Comparison of ENCODE assay signal across 8 cellular contexts in genomic region chr19:45771331-45771933, GRCh38. TPM values are rescaled to one million over a fixed set of nuclear protein-coding genes. Genes with fewer than 3 reads are reported as not detected.
A peak's percentile ranks its signal among the peaks of the same experiment; 100 is the strongest.
DNase-seq lines count a peak whose midpoint lies in the region; ATAC-seq and TF ChIP-seq lines count a peak whose summit lies in the region.

No MANE protein-coding gene starts in this region.

- no peak for ATAC-seq in upper lobe of left lung (ENCODE audit: low FRiP score in 2 of 2)

- H3K9me3 ChIP-seq in mucosa of rectum (ENCODE audit: control insufficient read depth in 2 of 2, low read length in 2 of 2) (no peaks in the 10 kb centered on the region), upper lobe of left lung (no peaks in the 10 kb centered on the region)

- WGBS in upper lobe of left lung, 2 donors: 89% methylated on average over 14 to 46 of the region's 46 CpGs

- TF ChIP-seq POLR2A in upper lobe of left lung (IDR thresholded peaks at IDR 0.05): no peak

- H3K27me3 Mint-ChIP-seq in activated naive CD4-positive, alpha-beta T cell treated with anti-CD3 and anti-CD28 coated beads for 36 hours (ENCODE audit: low read depth): peaks cover 11% of the 10 kb centered on the region

- H3K27me3 ChIP-seq in mucosa of rectum (ENCODE audit: control insufficient read depth in 2 of 2, insufficient read depth in 2 of 2, low read length in 2 of 2): no peaks in the 10 kb centered on the region
- peaks cover 0 to 3% (median 1%) of the 10 kb centered on the region in 4 donors for H3K27me3 ChIP-seq in upper lobe of left lung

- peaks cover 10% of the 10 kb centered on the region for H3K4me1 Mint-ChIP-seq in activated naive CD4-positive, alpha-beta T cell treated with anti-CD3 and anti-CD28 coated beads for 36 hours (ENCODE audit: low read depth)

- H3K27ac Mint-ChIP-seq in activated naive CD4-positive, alpha-beta T cell treated with anti-CD3 and anti-CD28 coated beads for 36 hours: no peak overlapping the region

- peak overlapping the region; percentile 72 to 75 for H3K9ac ChIP-seq in mucosa of rectum (ENCODE audit: low read depth in 1 of 2, low read length in 2 of 2)

- no peaks in the 10 kb centered on the region for H3K36me3 Mint-ChIP-seq in activated naive CD4-positive, alpha-beta T cell treated with anti-CD3 and anti-CD28 coated beads for 36 hours (ENCODE audit: low read depth)

- TF ChIP-seq CTCF in upper lobe of left lung (IDR thresholded peaks at IDR 0.05): no peak

- peaks cover 14 to 30% of the 10 kb centered on the region in 2 donors for H3K4me1 ChIP-seq in mucosa of rectum (ENCODE audit: control insufficient read depth in 2 of 2, insufficient read depth in 2 of 2, low read length in 2 of 2)
- peaks cover 19 to 47% (median 28%) of the 10 kb centered on the region in 4 donors for H3K4me1 ChIP-seq in upper lobe of left lung

- H3K9me3 Mint-ChIP-seq in activated naive CD4-positive, alpha-beta T cell treated with anti-CD3 and anti-CD28 coated beads for 36 hours: no peaks in the 10 kb centered on the region

- no peaks in the 10 kb centered on the region for H3K36me3 ChIP-seq in mucosa of rectum (ENCODE audit: control insufficient read depth in 2 of 2, insufficient read depth in 2 of 2, low read length in 2 of 2)
- H3K36me3 ChIP-seq in upper lobe of left lung: peaks cover 0 to 18% (median 5%) of the 10 kb centered on the region in 4 donors

- intact Hi-C loops in activated naive CD4-positive, alpha-beta T cell treated with anti-CD3 and anti-CD28 coated beads for 36 hours (cut with micrococcal nuclease): no loop called here

- TF ChIP-seq EP300 in upper lobe of left lung (IDR thresholded peaks at IDR 0.05): no peak

- CTCF ChIA-PET in activated naive CD4-positive, alpha-beta T cell treated with anti-CD3 and anti-CD28 coated beads for 36 hours (lab: Charles Lee): interaction anchor here (0.5 to 6.1 kb wide), 6 partner anchors 8 to 1635 kb away, joined by 3 to 127 read pairs (median 7); no protein-coding TSS in a partner anchor

- peak overlapping the region; percentile 81 for H3K4me3 Mint-ChIP-seq in activated naive CD4-positive, alpha-beta T cell treated with anti-CD3 and anti-CD28 coated beads for 36 hours

- H3K27ac ChIP-seq in cingulate gyrus (ENCODE audit: low read depth, low read length) (peak overlapping the region; percentile 96), mucosa of rectum (ENCODE audit: low read depth in 2 of 2, low read length in 2 of 2) (peak overlapping the region in 1 of 2 donors; percentile 97), upper lobe of left lung (peak overlapping the region in 3 of 4 donors; percentile 95 to 97 (median 95))

- no peak for DNase-seq in activated naive CD4-positive, alpha-beta T cell treated with anti-CD3 and anti-CD28 coated beads for 36 hours
- DNase-seq in activated naive CD4-positive, alpha-beta T cell (lab: John Stamatoyannopoulos, UW): no peak
- DNase-seq in upper lobe of left lung (peak in 1 of 2 donors; percentile 89), SIG-M5 treated with dmso at 0.1 percent for 504 hours (lab: John Stamatoyannopoulos, UW; ENCODE audit: unreplicated experiment) (no peak), NCI-H82 treated with DMSO at 0.1 percent for 48 hours (lab: John Stamatoyannopoulos, UW; ENCODE audit: unreplicated experiment) (no peak)
- DNase-seq in activated T-cell treated with anti-CD3 and anti-CD28 coated beads, Interleukin-2, amount 50 U/mL, for 1 hour: no peak

- H3K4me3 ChIP-seq in mucosa of rectum (ENCODE audit: low read length in 2 of 2) (peak overlapping the region; percentile 58 to 67), upper lobe of left lung (no peak overlapping the region)

RNA-seq across cellular contexts. Expression of gene SIX5, which starts 2.4 kb away (rescaled TPM):
- total RNA-seq in activated naive CD4-positive, alpha-beta T cell treated with anti-CD3 and anti-CD28 coated beads for 36 hours: 1 to 10 TPM; 1.8 to 2.2 TPM
- 10 to 100 TPM in 4 of 6 donors, 1 to 10 TPM in 2; 6.2 to 36.7 (median 17.8) TPM for total RNA-seq in upper lobe of left lung

RNA-seq across cellular contexts. Expression of gene DMPK, which starts 10.9 kb away (rescaled TPM):
- total RNA-seq in activated naive CD4-positive, alpha-beta T cell treated with anti-CD3 and anti-CD28 coated beads for 36 hours: 1 to 10 TPM; 6.1 TPM
- 100 to 1,000 TPM in 1 of 6 donors, 10 to 100 TPM in 5; 24.2 to 192 (median 43.8) TPM for total RNA-seq in upper lobe of left lung

RNA-seq across cellular contexts. Expression of gene DMWD, which starts 21.2 kb away (rescaled TPM):
- 10 to 100 TPM; 28.6 to 29.1 TPM for total RNA-seq in activated naive CD4-positive, alpha-beta T cell treated with anti-CD3 and anti-CD28 coated beads for 36 hours
- 100 to 1,000 TPM in 1 of 6 donors, 10 to 100 TPM in 5; 29.4 to 109 (median 57.4) TPM for total RNA-seq in upper lobe of left lung

RNA-seq across cellular contexts. Expression of gene MEIOSIN, which starts 38.2 kb away (rescaled TPM):
- total RNA-seq in activated naive CD4-positive, alpha-beta T cell treated with anti-CD3 and anti-CD28 coated beads for 36 hours: not detected
- total RNA-seq in upper lobe of left lung: not detected

RNA-seq across cellular contexts. Expression of gene FBXO46, which starts 40.7 kb away (rescaled TPM):
- total RNA-seq in activated naive CD4-positive, alpha-beta T cell treated with anti-CD3 and anti-CD28 coated beads for 36 hours: 10 to 100 TPM; 21.8 to 23.2 TPM
- total RNA-seq in upper lobe of left lung: 10 to 100 TPM; 12.0 to 21.1 (median 20.6) TPM

Comparison
In these comparisons a context has a peak if more than half of its experiments do, and no peak if none do; other contexts are left out.
1. H3K4me3 ChIP-seq: peak in mucosa of rectum (2 of 2); none in upper lobe of left lung (0 of 4).